Comparison of ENCODE assay signal across 1 cellular context in the genomic region with DNA sequence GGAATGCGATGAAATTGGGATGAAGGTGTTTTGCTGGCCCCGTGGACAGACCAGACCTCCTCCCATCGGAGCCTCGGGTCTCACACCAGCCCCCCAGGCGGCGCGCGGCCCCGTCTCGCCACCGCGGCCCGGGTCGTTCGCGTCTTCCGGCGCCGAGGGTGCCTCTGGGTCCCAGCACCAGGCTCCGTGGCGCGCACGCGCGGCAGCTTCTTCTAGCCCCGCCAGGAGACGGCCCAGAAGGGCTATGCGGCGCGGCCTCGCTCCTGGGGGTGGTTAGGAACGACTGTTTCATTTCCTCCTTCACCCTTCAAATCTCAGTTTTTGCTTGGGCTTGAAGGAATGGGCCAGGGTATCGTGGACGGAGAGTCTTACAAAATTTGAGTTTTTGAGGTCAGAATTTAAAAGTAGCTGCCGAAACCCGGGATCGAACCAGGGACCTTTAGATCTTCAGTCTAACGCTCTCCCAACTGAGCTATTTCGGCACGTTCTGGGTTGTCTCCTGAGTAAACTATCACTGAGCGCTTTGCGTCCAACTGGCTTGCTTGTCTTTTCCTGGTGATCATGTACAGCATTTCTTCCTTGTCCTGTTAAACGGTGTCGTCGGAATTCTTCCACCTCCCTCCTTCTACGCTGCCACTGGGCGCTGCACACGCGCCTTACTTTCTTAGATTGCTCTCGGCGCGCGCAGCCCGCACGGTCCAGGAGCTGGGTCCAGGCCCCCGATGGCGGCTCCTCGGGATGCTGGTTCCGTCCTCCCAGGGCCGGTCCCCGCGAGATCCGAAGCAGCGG.
TF ChIP-seq lines count a peak whose summit lies in the region.

No MANE protein-coding gene starts in this region.

TF ChIP-seq in A549, 52 proteins besides CTCF, POLR2A, EP300 and RAD21 (continued from another document):
- TF ChIP-seq CHD4 (IDR thresholded peaks at IDR 0.05; ENCODE audit: borderline replicate concordance) = no peak
- TF ChIP-seq, protein P1, sequence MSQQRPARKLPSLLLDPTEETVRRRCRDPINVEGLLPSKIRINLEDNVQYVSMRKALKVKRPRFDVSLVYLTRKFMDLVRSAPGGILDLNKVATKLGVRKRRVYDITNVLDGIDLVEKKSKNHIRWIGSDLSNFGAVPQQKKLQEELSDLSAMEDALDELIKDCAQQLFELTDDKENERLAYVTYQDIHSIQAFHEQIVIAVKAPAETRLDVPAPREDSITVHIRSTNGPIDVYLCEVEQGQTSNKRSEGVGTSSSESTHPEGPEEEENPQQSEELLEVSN (IDR thresholded peaks at IDR 0.05; ENCODE audit: borderline replicate concordance, low read depth) = peak; percentile 45; the same call in 1 of the 2 replicates
- TF ChIP-seq, protein P2, sequence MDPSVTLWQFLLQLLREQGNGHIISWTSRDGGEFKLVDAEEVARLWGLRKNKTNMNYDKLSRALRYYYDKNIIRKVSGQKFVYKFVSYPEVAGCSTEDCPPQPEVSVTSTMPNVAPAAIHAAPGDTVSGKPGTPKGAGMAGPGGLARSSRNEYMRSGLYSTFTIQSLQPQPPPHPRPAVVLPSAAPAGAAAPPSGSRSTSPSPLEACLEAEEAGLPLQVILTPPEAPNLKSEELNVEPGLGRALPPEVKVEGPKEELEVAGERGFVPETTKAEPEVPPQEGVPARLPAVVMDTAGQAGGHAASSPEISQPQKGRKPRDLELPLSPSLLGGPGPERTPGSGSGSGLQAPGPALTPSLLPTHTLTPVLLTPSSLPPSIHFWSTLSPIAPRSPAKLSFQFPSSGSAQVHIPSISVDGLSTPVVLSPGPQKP (IDR thresholded peaks at IDR 0.05; ENCODE audit: low read depth, low read length) = no peak
- TF ChIP-seq CBX8 (IDR thresholded peaks at IDR 0.05) = no peak
- no peak for TF ChIP-seq HEYL (CRISPR knock-in tag; IDR thresholded peaks at IDR 0.05)
- no peak for TF ChIP-seq MAFK (IDR thresholded peaks at IDR 0.05; ENCODE audit: partially characterized antibody)
- TF ChIP-seq JUNB (IDR thresholded peaks at IDR 0.05) = no peak
- TF ChIP-seq MYC (IDR thresholded peaks at IDR 0.05; ENCODE audit: borderline replicate concordance, low read length) = no peak
- TF ChIP-seq, protein P3, sequence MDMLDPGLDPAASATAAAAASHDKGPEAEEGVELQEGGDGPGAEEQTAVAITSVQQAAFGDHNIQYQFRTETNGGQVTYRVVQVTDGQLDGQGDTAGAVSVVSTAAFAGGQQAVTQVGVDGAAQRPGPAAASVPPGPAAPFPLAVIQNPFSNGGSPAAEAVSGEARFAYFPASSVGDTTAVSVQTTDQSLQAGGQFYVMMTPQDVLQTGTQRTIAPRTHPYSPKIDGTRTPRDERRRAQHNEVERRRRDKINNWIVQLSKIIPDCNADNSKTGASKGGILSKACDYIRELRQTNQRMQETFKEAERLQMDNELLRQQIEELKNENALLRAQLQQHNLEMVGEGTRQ (IDR thresholded peaks at IDR 0.05) = no peak
- TF ChIP-seq ZC3H11A (IDR thresholded peaks at IDR 0.05) = no peak
- TF ChIP-seq FOXS1 (CRISPR knock-in tag; IDR thresholded peaks at IDR 0.05) = no peak
- no peak for TF ChIP-seq ZNF302 (CRISPR knock-in tag; IDR thresholded peaks at IDR 0.05)
- TF ChIP-seq TFCP2L1 (CRISPR knock-in tag; IDR thresholded peaks at IDR 0.05) = no peak
- no peak for TF ChIP-seq SMC3 (IDR thresholded peaks at IDR 0.05)
- TF ChIP-seq RCOR1 (IDR thresholded peaks at IDR 0.05; ENCODE audit: low read depth, low read length) = no peak
- TF ChIP-seq, protein P4, sequence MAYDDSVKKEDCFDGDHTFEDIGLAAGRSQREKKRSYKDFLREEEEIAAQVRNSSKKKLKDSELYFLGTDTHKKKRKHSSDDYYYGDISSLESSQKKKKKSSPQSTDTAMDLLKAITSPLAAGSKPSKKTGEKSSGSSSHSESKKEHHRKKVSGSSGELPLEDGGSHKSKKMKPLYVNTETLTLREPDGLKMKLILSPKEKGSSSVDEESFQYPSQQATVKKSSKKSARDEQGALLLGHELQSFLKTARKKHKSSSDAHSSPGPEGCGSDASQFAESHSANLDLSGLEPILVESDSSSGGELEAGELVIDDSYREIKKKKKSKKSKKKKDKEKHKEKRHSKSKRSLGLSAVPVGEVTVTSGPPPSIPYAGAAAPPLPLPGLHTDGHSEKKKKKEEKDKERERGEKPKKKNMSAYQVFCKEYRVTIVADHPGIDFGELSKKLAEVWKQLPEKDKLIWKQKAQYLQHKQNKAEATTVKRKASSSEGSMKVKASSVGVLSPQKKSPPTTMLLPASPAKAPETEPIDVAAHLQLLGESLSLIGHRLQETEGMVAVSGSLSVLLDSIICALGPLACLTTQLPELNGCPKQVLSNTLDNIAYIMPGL (CRISPR knock-in tag; IDR thresholded peaks at IDR 0.05; ENCODE audit: borderline replicate concordance) = 0 out of 2 replicates have a peak, but pooled peaks have one; percentile 64
- TF ChIP-seq, protein P5, sequence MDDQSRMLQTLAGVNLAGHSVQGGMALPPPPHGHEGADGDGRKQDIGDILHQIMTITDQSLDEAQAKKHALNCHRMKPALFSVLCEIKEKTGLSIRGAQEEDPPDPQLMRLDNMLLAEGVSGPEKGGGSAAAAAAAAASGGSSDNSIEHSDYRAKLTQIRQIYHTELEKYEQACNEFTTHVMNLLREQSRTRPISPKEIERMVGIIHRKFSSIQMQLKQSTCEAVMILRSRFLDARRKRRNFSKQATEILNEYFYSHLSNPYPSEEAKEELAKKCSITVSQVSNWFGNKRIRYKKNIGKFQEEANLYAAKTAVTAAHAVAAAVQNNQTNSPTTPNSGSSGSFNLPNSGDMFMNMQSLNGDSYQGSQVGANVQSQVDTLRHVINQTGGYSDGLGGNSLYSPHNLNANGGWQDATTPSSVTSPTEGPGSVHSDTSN (IDR thresholded peaks at IDR 0.05) = no peak
- no peak; the same call in 1 of the 2 replicates for TF ChIP-seq PHF8 (IDR thresholded peaks at IDR 0.05; ENCODE audit: borderline replicate concordance, low read depth)
- no peak for TF ChIP-seq NFE2L2 (conservative IDR thresholded peaks at IDR 0.05; ENCODE audit: low read length)
- TF ChIP-seq NPAS2 (CRISPR knock-in tag; IDR thresholded peaks at IDR 0.05; ENCODE audit: borderline replicate concordance) = no peak
- no peak for TF ChIP-seq CEBPB (IDR thresholded peaks at IDR 0.05)
